Comparison of ENCODE assay signal across 1 cellular context in genomic region chr11:63250162-63251050, GRCh38.
A peak's percentile ranks its signal among the peaks of the same experiment; 100 is the strongest.
TF ChIP-seq lines count a peak whose summit lies in the region.

No MANE protein-coding gene starts in this region.

TF ChIP-seq in HepG2, 621 proteins besides CTCF, POLR2A, EP300 and RAD21 (continued from another document and continues in another):
- TF ChIP-seq RERE (CRISPR knock-in tag; IDR thresholded peaks at IDR 0.05; ENCODE audit: low read depth) (peak; percentile 97), ZNF276 (CRISPR knock-in tag; IDR thresholded peaks at IDR 0.05; ENCODE audit: low read depth) (no peak), ZNF839 (CRISPR knock-in tag; IDR thresholded peaks at IDR 0.05; ENCODE audit: borderline replicate concordance) (no peak), ATF1 (CRISPR knock-in tag; IDR thresholded peaks at IDR 0.05) (peak; percentile 64; the same call in 1 of the 2 replicates), ZNF740 (CRISPR knock-in tag; IDR thresholded peaks at IDR 0.05) (no peak), ZNF687 (CRISPR knock-in tag; IDR thresholded peaks at IDR 0.05) (no peak), TARDBP (CRISPR knock-in tag; IDR thresholded peaks at IDR 0.05) (peak; percentile 92), MYC (CRISPR knock-in tag; IDR thresholded peaks at IDR 0.05; ENCODE audit: borderline replicate concordance) (no peak), ZNF614 (CRISPR knock-in tag; IDR thresholded peaks at IDR 0.05; ENCODE audit: borderline replicate concordance) (peak; percentile 78; the same call in 1 of the 2 replicates), ZNF468 (CRISPR knock-in tag; IDR thresholded peaks at IDR 0.05) (no peak), ZNF543 (CRISPR knock-in tag; IDR thresholded peaks at IDR 0.05) (no peak), IKZF5 (CRISPR knock-in tag; IDR thresholded peaks at IDR 0.05) (peak; percentile 81; the same call in 1 of the 2 replicates), THAP7 (CRISPR knock-in tag; IDR thresholded peaks at IDR 0.05) (0 out of 2 replicates have a peak, but pooled peaks have one; percentile 29), SMC3 (IDR thresholded peaks at IDR 0.05; ENCODE audit: low read length) (no peak), THRA (CRISPR knock-in tag; IDR thresholded peaks at IDR 0.05; ENCODE audit: borderline replicate concordance) (peak; percentile 95), HIC2 (CRISPR knock-in tag; IDR thresholded peaks at IDR 0.05; ENCODE audit: low read depth) (no peak), ZBTB21 (CRISPR knock-in tag; IDR thresholded peaks at IDR 0.05) (no peak), NR2C2 (CRISPR knock-in tag; IDR thresholded peaks at IDR 0.05; ENCODE audit: borderline replicate concordance) (peak; percentile 82), TBL1XR1 (IDR thresholded peaks at IDR 0.05; ENCODE audit: borderline replicate concordance, low read length, partially characterized antibody) (peak; percentile 91), MIER2 (CRISPR knock-in tag; IDR thresholded peaks at IDR 0.05) (peak; percentile 68; the same call in 1 of the 2 replicates), ZNF878 (CRISPR knock-in tag; IDR thresholded peaks at IDR 0.05) (peak; percentile 68; the same call in 1 of the 2 replicates), ZNF24 (IDR thresholded peaks at IDR 0.05) (no peak), SATB2 (CRISPR knock-in tag; IDR thresholded peaks at IDR 0.05) (peak; percentile 35; the same call in 1 of the 2 replicates), FOXJ3 (CRISPR knock-in tag; IDR thresholded peaks at IDR 0.05; ENCODE audit: borderline replicate concordance) (peak; percentile 97), NR2F1 (CRISPR knock-in tag; IDR thresholded peaks at IDR 0.05) (peak; percentile 98 to 99), ZNF441 (CRISPR knock-in tag; IDR thresholded peaks at IDR 0.05; ENCODE audit: borderline replicate concordance) (no peak), PRDM15 (CRISPR knock-in tag; IDR thresholded peaks at IDR 0.05) (no peak), ZNF260 (CRISPR knock-in tag; IDR thresholded peaks at IDR 0.05; ENCODE audit: borderline replicate concordance, low read depth) (no peak), GLMP (CRISPR knock-in tag; IDR thresholded peaks at IDR 0.05; ENCODE audit: borderline replicate concordance) (no peak), SP4 (CRISPR knock-in tag; IDR thresholded peaks at IDR 0.05) (no peak), RFX5 (IDR thresholded peaks at IDR 0.05; ENCODE audit: low read depth, low read length) (no peak), RBFOX2 (IDR thresholded peaks at IDR 0.05; ENCODE audit: low read depth, low read length) (no peak), MATR3 (CRISPR knock-in tag; IDR thresholded peaks at IDR 0.05) (no peak), ZNF34 (CRISPR knock-in tag; IDR thresholded peaks at IDR 0.05; ENCODE audit: borderline replicate concordance) (no peak)
